Comparison of ENCODE assay signal across 28 cellular contexts in genomic region chr5:143277536-143277935, GRCh38.
"Had no signal": no experiment of that assay in that cellular context is flagged by ENCODE, and none has a peak within 500 bp of the region (broad histone marks: within the 10 kb centered on the region; RNA-seq: fewer than 3 reads in every experiment).

No MANE protein-coding gene starts in this region.

- H3K4me1 Mint-ChIP-seq: activated CD4-positive, alpha-beta T cell treated with anti-CD3 and anti-CD28 coated beads for 36 hours had no signal

- H3K27me3 ChIP-seq: body of pancreas, dorsolateral prefrontal cortex had no signal

- H3K27me3 Mint-ChIP-seq: activated CD4-positive, alpha-beta memory T cell treated with anti-CD3 and anti-CD28 coated beads for 36 hours; activated CD4-positive, alpha-beta T cell treated with anti-CD3 and anti-CD28 coated beads for 36 hours; activated CD4-positive, alpha-beta T cell treated with anti-CD3 and anti-CD28 coated beads, Interleukin-2, amount 10 ng/mL, durations not matched to agents 24 days and 14 days; activated CD8-positive, alpha-beta memory T cell treated with anti-CD3 and anti-CD28 coated beads, Interleukin-2, amount 10 ng/mL, durations not matched to agents 7 days and 5 days; activated naive CD8-positive, alpha-beta T cell; dendritic cell treated with granulocyte-macrophage colony-stimulating factor and Interleukin-4, amounts not matched to agents 40 ng/mL and 50 ng/mL, for 4 days had no signal

- DNase-seq: activated CD4-positive, alpha-beta memory T cell treated with anti-CD3 and anti-CD28 coated beads for 36 hours; activated CD4-positive, alpha-beta T cell treated with anti-CD3 and anti-CD28 coated beads for 36 hours; activated CD4-positive, alpha-beta T cell treated with anti-CD3 and anti-CD28 coated beads, Interleukin-2, amount 10 ng/mL, durations not matched to agents 24 days and 14 days; activated CD4-positive, CD25-positive, alpha-beta regulatory T cell; activated CD4-positive, CD25-positive, alpha-beta regulatory T cell treated with anti-CD3 and anti-CD28 coated beads, Interleukin-2, amount 50 U/mL, for 72 hours; activated CD8-positive, alpha-beta memory T cell treated with anti-CD3 and anti-CD28 coated beads, Interleukin-2, amount 10 ng/mL, durations not matched to agents 7 days and 5 days; activated CD8-positive, alpha-beta memory T cell treated with anti-CD3 and anti-CD28 coated beads, Interleukin-2, amount 50 U/mL, for 4 hours; activated CD8-positive, alpha-beta T cell treated with anti-CD3 and anti-CD28 coated beads, Interleukin-2, amount 10 ng/mL, durations not matched to agents 7 days and 5 days; activated gamma-delta T cell; activated naive CD4-positive, alpha-beta T cell; activated naive CD4-positive, alpha-beta T cell treated with anti-CD3 and anti-CD28 coated beads, Interleukin-2, amount 50 U/mL, for 16 hours; activated T-cell treated with anti-CD3 and anti-CD28 coated beads, Interleukin-2, amount 50 U/mL, for 1 hour; activated T-cell treated with anti-CD3 and anti-CD28 coated beads, Interleukin-2, amount 50 U/mL, for 48 hours; amygdala; aorta; body of pancreas; cerebellar nuclear complex; dorsolateral prefrontal cortex; effector memory CD4-positive, alpha-beta T cell; endodermal cell; foreskin fibroblast; head of caudate nucleus; T-helper 2 cell had no signal

- H3K4me1 ChIP-seq: body of pancreas had no signal

- ATAC-seq: activated CD4-positive, alpha-beta T cell treated with anti-CD3 and anti-CD28 coated beads for 36 hours; activated CD8-positive, alpha-beta memory T cell treated with anti-CD3 and anti-CD28 coated beads, Interleukin-2, amount 10 ng/mL, durations not matched to agents 7 days and 5 days; activated CD8-positive, alpha-beta T cell treated with anti-CD3 and anti-CD28 coated beads, Interleukin-2, amount 10 ng/mL, durations not matched to agents 7 days and 5 days; body of pancreas; esophagus mucosa had no signal

- H3K9me3 Mint-ChIP-seq: activated CD4-positive, alpha-beta memory T cell treated with anti-CD3 and anti-CD28 coated beads for 36 hours; activated CD4-positive, alpha-beta T cell treated with anti-CD3 and anti-CD28 coated beads, Interleukin-2, amount 10 ng/mL, durations not matched to agents 24 days and 14 days; activated T-helper 1 cell treated with anti-CD3 and anti-CD28 coated beads, Interleukin-12 subunit alpha, Interleukin-12 subunit beta, Interleukin-2, Interleukin-4 antibody, amounts not matched to agents 30 ng/mL and 10 ng/mL and 1 ng/mL, durations not matched to agents 14 hours and 24 hours and 36 hours; dendritic cell treated with granulocyte-macrophage colony-stimulating factor and Interleukin-4, amounts not matched to agents 40 ng/mL and 50 ng/mL, for 4 days; endodermal cell had no signal

- H3K27ac ChIP-seq: body of pancreas, coronary artery had no signal

- H3K9me3 ChIP-seq: body of pancreas had no signal

- H3K4me3 Mint-ChIP-seq: activated CD4-positive, alpha-beta memory T cell treated with anti-CD3 and anti-CD28 coated beads for 36 hours; activated CD4-positive, alpha-beta T cell treated with anti-CD3 and anti-CD28 coated beads for 36 hours; activated CD4-positive, alpha-beta T cell treated with anti-CD3 and anti-CD28 coated beads, Interleukin-2, amount 10 ng/mL, durations not matched to agents 24 days and 14 days; activated CD8-positive, alpha-beta memory T cell treated with anti-CD3 and anti-CD28 coated beads, Interleukin-2, amount 10 ng/mL, durations not matched to agents 7 days and 5 days; activated CD8-positive, alpha-beta T cell treated with anti-CD3 and anti-CD28 coated beads, Interleukin-2, amount 10 ng/mL, durations not matched to agents 7 days and 5 days; activated naive CD8-positive, alpha-beta T cell; activated T-helper 1 cell treated with anti-CD3 and anti-CD28 coated beads, Interleukin-12 subunit alpha, Interleukin-12 subunit beta, Interleukin-2, Interleukin-4 antibody, amounts not matched to agents 30 ng/mL and 10 ng/mL and 1 ng/mL, durations not matched to agents 14 hours and 24 hours and 36 hours; dendritic cell treated with granulocyte-macrophage colony-stimulating factor and Interleukin-4, amounts not matched to agents 40 ng/mL and 50 ng/mL, for 4 days; endodermal cell had no signal

- H3K27ac Mint-ChIP-seq: activated CD4-positive, alpha-beta memory T cell treated with anti-CD3 and anti-CD28 coated beads for 36 hours; activated CD4-positive, alpha-beta T cell treated with anti-CD3 and anti-CD28 coated beads for 36 hours; activated CD4-positive, alpha-beta T cell treated with anti-CD3 and anti-CD28 coated beads, Interleukin-2, amount 10 ng/mL, durations not matched to agents 24 days and 14 days; activated CD8-positive, alpha-beta memory T cell treated with anti-CD3 and anti-CD28 coated beads, Interleukin-2, amount 10 ng/mL, durations not matched to agents 7 days and 5 days; activated CD8-positive, alpha-beta T cell treated with anti-CD3 and anti-CD28 coated beads, Interleukin-2, amount 10 ng/mL, durations not matched to agents 7 days and 5 days; activated naive CD8-positive, alpha-beta T cell; activated T-helper 1 cell treated with anti-CD3 and anti-CD28 coated beads, Interleukin-12 subunit alpha, Interleukin-12 subunit beta, Interleukin-2, Interleukin-4 antibody, amounts not matched to agents 30 ng/mL and 10 ng/mL and 1 ng/mL, durations not matched to agents 14 hours and 24 hours and 36 hours; dendritic cell treated with granulocyte-macrophage colony-stimulating factor and Interleukin-4, amounts not matched to agents 40 ng/mL and 50 ng/mL, for 4 days; endodermal cell had no signal

- H3K4me3 ChIP-seq: body of pancreas, coronary artery, dorsolateral prefrontal cortex had no signal
